13 cellular contexts compared by ENCODE assay signal in genomic region chr2:164903944-164904343, GRCh38. TPM values are rescaled to one million over a fixed set of nuclear protein-coding genes. Genes with fewer than 3 reads are reported as not detected.
A peak's percentile ranks its signal among the peaks of the same experiment; 100 is the strongest.
DNase-seq lines count a peak whose midpoint lies in the region; ATAC-seq and TF ChIP-seq lines count a peak whose summit lies in the region.
"Had no signal": no experiment of that assay in that cellular context is flagged by ENCODE, and none has a peak within 500 bp of the region (broad histone marks: within the 10 kb centered on the region; RNA-seq: fewer than 3 reads in every experiment).

No MANE protein-coding gene starts in this region.

- DNase-seq in SHP77 (lab: John Stamatoyannopoulos, UW): peak; percentile 2 to 6
- DNase-seq in SHP77 treated with DMSO at 0.1 percent for 48 hours (lab: John Stamatoyannopoulos, UW): no peak
- peak; percentile 77 for DNase-seq in NCI-H226
- DNase-seq in mammary epithelial cell: peak; percentile 48
- DNase-seq in upper lobe of right lung: no peak
- no peak for DNase-seq in HuH-7.5 (ENCODE audit: low spot score)
- DNase-seq in activated T-cell treated with anti-CD3 and anti-CD28 coated beads, Interleukin-2, amount 50 U/mL, for 4 hours: no peak
- DNase-seq in NAMALWA (ENCODE audit: low spot score): no peak
- DNase-seq: activated CD4-positive, alpha-beta T cell treated with anti-CD3 and anti-CD28 coated beads, Interleukin-2, amount 50 U/mL, for 4 hours; effector CD4-positive, alpha-beta T cell had no signal

- H3K27me3 ChIP-seq in mammary epithelial cell (ENCODE audit: insufficient read depth, low read length) (no peaks in the 10 kb centered on the region), upper lobe of right lung (no peaks in the 10 kb centered on the region)
- H3K27me3 ChIP-seq: right atrium auricular region had no signal

- H3K36me3 ChIP-seq in mammary epithelial cell (ENCODE audit: insufficient read depth, low read length) (no peaks in the 10 kb centered on the region), upper lobe of right lung (no peaks in the 10 kb centered on the region)
- H3K36me3 ChIP-seq: right atrium auricular region had no signal

- peaks cover 16% of the 10 kb centered on the region for H3K9me3 Mint-ChIP-seq in activated T-cell treated with anti-CD3 and anti-CD28 coated beads, Interleukin-2, amount 50 U/mL, for 4 hours

- no peak overlapping the region for H3K4me2 ChIP-seq in mammary epithelial cell (ENCODE audit: insufficient read depth, low read depth, low read length)
- H3K4me2 ChIP-seq: A549 had no signal

- no peaks in the 10 kb centered on the region for H3K4me1 Mint-ChIP-seq in activated T-cell treated with anti-CD3 and anti-CD28 coated beads, Interleukin-2, amount 50 U/mL, for 4 hours (ENCODE audit: low read depth)

- H3K9me3 ChIP-seq in mammary epithelial cell (replicated peaks; ENCODE audit: insufficient read depth, low read length) (no peaks in the 10 kb centered on the region), upper lobe of right lung (no peaks in the 10 kb centered on the region)
- H3K9me3 ChIP-seq: A549, right atrium auricular region had no signal

- no peak overlapping the region for H2AFZ ChIP-seq in mammary epithelial cell (ENCODE audit: low read depth, low read length)

- H3K36me3 Mint-ChIP-seq in activated T-cell treated with anti-CD3 and anti-CD28 coated beads, Interleukin-2, amount 50 U/mL, for 4 hours (ENCODE audit: insufficient read depth): no peaks in the 10 kb centered on the region

- dilution Hi-C loops in mammary epithelial cell (cut with HindIII; ENCODE audit: low sequenced_read_pairs): no loop called here

- no TSS peak for BruUV-seq in mammary epithelial cell (replicated peaks; lab: Mats Ljungman, UMichigan)

- H3K4me1 ChIP-seq in mammary epithelial cell (ENCODE audit: insufficient read depth, low read length): peaks cover 9% of the 10 kb centered on the region
- no peaks in the 10 kb centered on the region for H3K4me1 ChIP-seq in upper lobe of right lung
- H3K4me1 ChIP-seq: right atrium auricular region had no signal

- no peaks in the 10 kb centered on the region for H3K79me2 ChIP-seq in mammary epithelial cell (ENCODE audit: insufficient read depth, low read length)

- peak; percentile 43 for ATAC-seq in upper lobe of right lung
- ATAC-seq in activated T-cell treated with anti-CD3 and anti-CD28 coated beads, Interleukin-2, amount 50 U/mL, for 4 hours: no peak
- ATAC-seq: A549 had no signal

- H3K4me3 ChIP-seq in mammary epithelial cell (replicated peaks in 1 of 3; ENCODE audit: insufficient read depth in 1 of 3, low read depth in 2 of 3, low read length in 3 of 3) (no peak overlapping the region), upper lobe of right lung (no peak overlapping the region)
- H3K4me3 ChIP-seq: A549, right atrium auricular region, SK-N-MC had no signal

- intact Hi-C loops in mammary epithelial cell (cut with micrococcal nuclease): no loop called here
- intact Hi-C loops in upper lobe of right lung (cut with DNase I): no loop called here

- in situ Hi-C loops in mammary epithelial cell (cut with MboI; ENCODE audit: low sequenced_read_pairs in 2 of 2): no loop called here

- no peak overlapping the region for H3K4me3 Mint-ChIP-seq in activated T-cell treated with anti-CD3 and anti-CD28 coated beads, Interleukin-2, amount 50 U/mL, for 4 hours

- CTCF ChIA-PET in mammary epithelial cell (lab: Charles Lee; ENCODE audit: low non-redundant PET): no interaction called here

- no peaks in the 10 kb centered on the region for H3K27me3 Mint-ChIP-seq in activated T-cell treated with anti-CD3 and anti-CD28 coated beads, Interleukin-2, amount 50 U/mL, for 4 hours (ENCODE audit: low read depth)

- no peak for TF ChIP-seq CTCF in mammary epithelial cell (conservative IDR thresholded peaks at IDR 0.05 in 1 of 2, IDR thresholded peaks at IDR 0.05 in 1 of 2; ENCODE audit: extremely low read depth in 1 of 2, insufficient read depth in 1 of 2, low read depth in 1 of 2, low read length in 2 of 2)
- TF ChIP-seq CTCF in upper lobe of right lung (IDR thresholded peaks at IDR 0.05): no peak

- WGBS in mammary epithelial cell (ENCODE audit: low coverage, missing lambda C conversion rate): 3% methylated on average over 2 of the region's 2 CpGs

- H3K27ac ChIP-seq in mammary epithelial cell (ENCODE audit: insufficient read depth, low read depth, low read length) (no peak overlapping the region), upper lobe of right lung (no peak overlapping the region)
- H3K27ac ChIP-seq: A549, right atrium auricular region, SK-N-MC had no signal

- H4K20me1 ChIP-seq in mammary epithelial cell (ENCODE audit: insufficient read depth, low read length): no peaks in the 10 kb centered on the region

- H3K9ac ChIP-seq in mammary epithelial cell (ENCODE audit: insufficient read depth, low read length): no peak overlapping the region

RNA-seq across cellular contexts. Expression of gene SLC38A11, which starts 51.4 kb away (rescaled TPM):
- total RNA-seq in mammary epithelial cell (not detected), upper lobe of right lung (0.41 TPM)
- polyA plus RNA-seq in mammary epithelial cell: 0.08 TPM
- polyA minus RNA-seq in mammary epithelial cell: not detected
- not detected for total RNA-seq in activated T-cell treated with anti-CD3 and anti-CD28 coated beads, Interleukin-2, amount 50 U/mL, for 4 hours

Comparison
In these comparisons a context has a peak if more than half of its experiments do, and no peak if none do; other contexts are left out.
1. DNase-seq: peak in SHP77 (2 of 2), NCI-H226 (single experiment) and mammary epithelial cell (single experiment); none in SHP77 treated with DMSO at 0.1 percent for 48 hours (single experiment), upper lobe of right lung (single experiment), HuH-7.5 (single experiment), activated T-cell treated with anti-CD3 and anti-CD28 coated beads, Interleukin-2, amount 50 U/mL, for 4 hours (single experiment) and NAMALWA (single experiment).